27 cellular contexts compared by ENCODE assay signal in the genomic region with DNA sequence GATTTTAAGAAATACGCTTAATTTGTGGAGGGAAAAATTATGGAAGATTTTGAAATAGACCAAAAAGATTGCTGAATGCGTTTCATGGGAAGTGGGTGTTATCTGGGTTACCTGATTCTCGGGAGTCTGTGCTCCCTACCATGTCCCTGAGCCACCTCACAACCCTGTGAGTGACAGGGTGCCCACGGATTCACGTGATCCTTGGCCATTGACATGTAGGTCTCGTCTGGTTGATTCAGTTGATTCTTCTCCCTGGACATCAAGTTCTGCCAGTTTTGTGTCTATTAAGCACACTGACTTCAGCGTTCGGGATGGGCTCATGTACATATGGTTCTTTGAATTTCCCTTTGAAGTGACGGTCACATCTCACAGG.
"Had no signal": no experiment of that assay in that cellular context is flagged by ENCODE, and none has a peak within 500 bp of the region (broad histone marks: within the 10 kb centered on the region; RNA-seq: fewer than 3 reads in every experiment).

No MANE protein-coding gene starts in this region.

- H3K27ac Mint-ChIP-seq: activated B cell treated with CpG ODN at 0.5 μM for 24 hours; activated CD4-positive, alpha-beta T cell treated with anti-CD3 and anti-CD28 coated beads, Interleukin-2, amount 10 ng/mL, durations not matched to agents 24 days and 14 days; activated naive CD4-positive, alpha-beta T cell treated with anti-CD3 and anti-CD28 coated beads, Interleukin-2, amount 50 U/mL, for 24 hours; T-helper 1 cell treated with Interleukin-12 subunit alpha and Interleukin-12 subunit beta and Interleukin-4 antibody, amounts not matched to agents 30 μg/mL and 1 μg/mL, for 36 hours had no signal

- H3K27ac ChIP-seq: cardiac muscle cell, Peyer's patch, RWPE1, SJSA1 had no signal

- H3K4me1 Mint-ChIP-seq: activated B cell treated with CpG ODN at 0.5 μM for 24 hours; activated naive CD4-positive, alpha-beta T cell treated with anti-CD3 and anti-CD28 coated beads, Interleukin-2, amount 50 U/mL, for 24 hours had no signal

- H3K36me3 ChIP-seq: Peyer's patch, SJSA1 had no signal

- H3K36me3 Mint-ChIP-seq: activated naive CD4-positive, alpha-beta T cell treated with anti-CD3 and anti-CD28 coated beads, Interleukin-2, amount 50 U/mL, for 24 hours; brain had no signal

- ATAC-seq: SK-N-SH treated with all-trans-retinoic acid at 6 μM for 48 hours had no signal

- H3K9me3 Mint-ChIP-seq: activated B cell treated with CpG ODN at 0.5 μM for 24 hours; activated CD4-positive, alpha-beta T cell treated with anti-CD3 and anti-CD28 coated beads, Interleukin-2, amount 10 ng/mL, durations not matched to agents 24 days and 14 days; activated naive CD4-positive, alpha-beta T cell treated with anti-CD3 and anti-CD28 coated beads, Interleukin-2, amount 50 U/mL, for 24 hours; T-helper 1 cell treated with Interleukin-12 subunit alpha and Interleukin-12 subunit beta and Interleukin-4 antibody, amounts not matched to agents 30 μg/mL and 1 μg/mL, for 36 hours had no signal

- H3K9me3 ChIP-seq: Peyer's patch, SJSA1 had no signal

- H3K4me3 Mint-ChIP-seq: activated B cell treated with CpG ODN at 0.5 μM for 24 hours; activated CD4-positive, alpha-beta T cell treated with anti-CD3 and anti-CD28 coated beads, Interleukin-2, amount 10 ng/mL, durations not matched to agents 24 days and 14 days; activated naive CD4-positive, alpha-beta T cell treated with anti-CD3 and anti-CD28 coated beads, Interleukin-2, amount 50 U/mL, for 24 hours; brain; T-helper 1 cell treated with Interleukin-12 subunit alpha and Interleukin-12 subunit beta and Interleukin-4 antibody, amounts not matched to agents 30 μg/mL and 1 μg/mL, for 36 hours had no signal

- H3K4me1 ChIP-seq: Peyer's patch, SJSA1 had no signal

- FAIRE-seq: astrocyte, TTC549 had no signal

- H3K27me3 ChIP-seq: cardiac muscle cell, Peyer's patch, SJSA1 had no signal

- H3K4me3 ChIP-seq: cardiac muscle cell, Peyer's patch, SJSA1 had no signal

- DNase-seq: activated B cell treated with CpG ODN at 0.5 μM for 24 hours; activated CD4-positive, alpha-beta T cell treated with anti-CD3 and anti-CD28 coated beads for 1 hour; activated CD4-positive, alpha-beta T cell treated with anti-CD3 and anti-CD28 coated beads, Interleukin-2, amount 10 ng/mL, durations not matched to agents 24 days and 14 days; activated CD4-positive, alpha-beta T cell treated with anti-CD3 and anti-CD28 coated beads, Interleukin-2, amount 50 U/mL, for 48 hours; activated CD8-positive, alpha-beta memory T cell treated with anti-CD3 and anti-CD28 coated beads, Interleukin-2, amount 50 U/mL, for 4 hours; activated effector memory CD4-positive, alpha-beta T cell treated with Interleukin-2 at 50 U/mL for 16 hours; activated naive CD4-positive, alpha-beta T cell; amygdala; Kasumi-1; KBM-7; NCI-H146; NCI-H187 treated with DMSO at 0.1 percent for 48 hours; NCI-H2081 treated with DMSO at 0.1 percent for 48 hours; NCI-H446; NCI-H524; SHP77; T1000 had no signal
